Comparison of ENCODE assay signal across 8 cellular contexts in the genomic region with DNA sequence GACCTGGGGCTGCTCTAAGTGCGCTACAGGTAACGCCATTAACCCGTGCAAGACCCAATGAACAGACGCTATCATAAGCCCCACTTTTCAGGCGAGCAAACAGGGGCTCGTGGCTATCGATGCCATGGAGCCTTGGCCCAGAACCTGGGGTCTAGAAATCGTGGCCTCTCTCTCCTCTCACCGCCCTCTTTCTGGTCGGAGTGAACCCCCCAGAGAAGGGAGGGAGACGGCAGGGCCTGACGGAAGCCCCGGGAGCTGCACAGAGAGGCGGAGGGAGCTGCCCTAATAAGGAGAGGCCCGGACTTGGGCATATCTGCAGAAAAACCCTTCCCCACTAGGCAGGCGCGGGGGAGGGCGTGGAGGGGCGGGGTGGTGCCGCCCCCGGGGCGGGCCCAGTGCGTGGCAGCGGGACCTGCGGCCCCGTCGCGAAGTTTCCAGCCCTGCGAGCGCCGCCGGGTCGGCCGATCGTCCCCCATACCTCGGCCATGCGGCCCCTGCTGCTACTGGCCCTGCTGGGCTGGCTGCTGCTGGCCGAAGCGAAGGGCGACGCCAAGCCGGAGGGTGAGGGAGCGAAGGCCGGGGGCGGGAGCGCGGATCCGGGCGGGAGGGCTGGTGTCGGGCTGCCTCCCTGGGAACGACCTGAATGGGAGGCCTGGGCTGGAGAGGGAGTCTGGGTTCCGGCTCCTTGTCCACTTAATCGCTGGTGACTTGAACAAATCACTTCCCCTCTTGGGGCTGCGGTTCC. TPM values are rescaled to one million over a fixed set of nuclear protein-coding genes. Genes with fewer than 3 reads are reported as not detected.
DNase-seq lines count a peak whose midpoint lies in the region; ATAC-seq and TF ChIP-seq lines count a peak whose summit lies in the region.

Gene PLOD1, plus strand, starts transcription at position 423 of the 745 bp plus-strand sequence. Its CDS starts 63 bp downstream, at position 486.

- no peaks in the 10 kb centered on the region for H3K36me3 Mint-ChIP-seq in activated CD4-positive, alpha-beta T cell treated with anti-CD3 and anti-CD28 coated beads for 36 hours (ENCODE audit: low read depth)

- TF ChIP-seq CTCF in choroid plexus epithelial cell (conservative IDR thresholded peaks at IDR 0.05; ENCODE audit: low read depth, low read length) = no peak

- no peak within 1 kb of the TSS for H3K27ac Mint-ChIP-seq in activated CD4-positive, alpha-beta T cell treated with anti-CD3 and anti-CD28 coated beads for 36 hours

- no peaks in the 10 kb centered on the region for H3K27me3 Mint-ChIP-seq in activated CD4-positive, alpha-beta T cell treated with anti-CD3 and anti-CD28 coated beads for 36 hours

- peak within 1 kb of the TSS; percentile 82 for H3K4me3 ChIP-seq in choroid plexus epithelial cell (ENCODE audit: low read depth, low read length)

- H3K27ac ChIP-seq in layer of hippocampus (ENCODE audit: low read depth, low read length) = peak within 1 kb of the TSS; percentile 96

- POLR2A ChIA-PET in activated CD4-positive, alpha-beta T cell treated with anti-CD3 and anti-CD28 coated beads for 36 hours (lab: Charles Lee) = interaction anchor here (2.0 kb wide), 1 partner anchor 25 kb away, joined by 27 read pairs; no protein-coding TSS in a partner anchor

- DNase-seq in AG08396 (ENCODE audit: low spot score) = peak; percentile 95
- DNase-seq in NCI-H524 (lab: John Stamatoyannopoulos, UW) = peak; percentile 59 to 75
- DNase-seq in activated CD4-positive, alpha-beta T cell treated with anti-CD3 and anti-CD28 coated beads for 36 hours = peak; percentile 88
- DNase-seq in choroid plexus epithelial cell (ENCODE audit: low read depth) = peak; percentile 86
- DNase-seq in stimulated activated CD4-positive, alpha-beta T cell treated with anti-CD3 and anti-CD28 coated beads, Interleukin-1b, Interleukin-23, amount 100 ng/mL, for 1 hour (ENCODE audit: low read depth in 2 of 2) = peak; percentile 62 to 81

- ATAC-seq in GM18907 (IDR thresholded peaks at IDR 0.05; ENCODE audit: unreplicated experiment) (peak; percentile 85), HG03159 (IDR thresholded peaks at IDR 0.05; ENCODE audit: unreplicated experiment) (peak; percentile 80)
- peak; percentile 98 for ATAC-seq in activated CD4-positive, alpha-beta T cell treated with anti-CD3 and anti-CD28 coated beads for 36 hours

- H3K9me3 Mint-ChIP-seq in activated CD4-positive, alpha-beta T cell treated with anti-CD3 and anti-CD28 coated beads for 36 hours (ENCODE audit: low read depth) = no peaks in the 10 kb centered on the region

- H3K4me3 Mint-ChIP-seq in activated CD4-positive, alpha-beta T cell treated with anti-CD3 and anti-CD28 coated beads for 36 hours = peak within 1 kb of the TSS; percentile 75

- peaks cover 4% of the 10 kb centered on the region for H3K4me1 Mint-ChIP-seq in activated CD4-positive, alpha-beta T cell treated with anti-CD3 and anti-CD28 coated beads for 36 hours

- no peaks in the 10 kb centered on the region for H3K27me3 ChIP-seq in layer of hippocampus (ENCODE audit: control insufficient read depth, insufficient read depth, low read length)

- CTCF ChIA-PET in activated CD4-positive, alpha-beta T cell treated with anti-CD3 and anti-CD28 coated beads for 36 hours (lab: Charles Lee) = interaction anchor here (0.7 kb wide), 1 partner anchor 198 kb away, joined by 3 read pairs; no protein-coding TSS in a partner anchor

- intact Hi-C loops in activated CD4-positive, alpha-beta T cell treated with anti-CD3 and anti-CD28 coated beads for 36 hours (cut with DNase I, micrococcal nuclease) = loop anchor here (1.0 to 10.0 kb wide), 9 partner anchors 8 to 840 kb away; partner anchors contain the start of genes KIAA2013 (in 2 of the 2), MFN2 (in 2 of the 2), CLCN6 (in 1 of the 2) and EXOSC10 (in 1 of the 2)

RNA-seq across cellular contexts. Expression of gene PLOD1, which starts in this region (rescaled TPM):
- total RNA-seq in activated CD4-positive, alpha-beta T cell treated with anti-CD3 and anti-CD28 coated beads for 36 hours = 10 to 100 TPM; 11.7 to 11.9 TPM

Comparison
In these comparisons a context has a peak if more than half of its experiments do, and no peak if none do; other contexts are left out.
1. Peak in every context shown above with its lines: DNase-seq, ATAC-seq, H3K4me3 ChIP-seq and H3K27ac ChIP-seq.